In the genomic region with DNA sequence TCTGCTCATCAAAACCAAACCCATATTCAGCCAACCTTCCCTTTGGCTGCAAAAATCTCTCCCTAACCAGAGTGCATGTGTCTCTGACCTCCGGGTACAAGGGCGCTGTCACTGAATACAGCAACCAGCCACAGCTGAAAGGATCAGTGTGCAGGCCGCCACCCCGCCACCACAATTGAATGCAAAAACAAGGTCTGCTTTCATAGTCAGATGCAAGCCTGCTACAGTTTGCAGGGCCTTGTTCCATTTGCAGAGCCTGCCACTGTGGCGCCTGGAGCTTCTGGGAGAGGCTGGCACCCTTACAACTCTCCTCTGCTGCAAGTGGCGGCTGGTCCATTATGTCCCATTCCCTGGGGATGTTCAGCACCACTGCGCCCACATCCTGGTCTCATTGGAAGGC, we compare ENCODE assay signal across 16 cellular contexts. TPM values are rescaled to one million over a fixed set of nuclear protein-coding genes. Genes with fewer than 3 reads are reported as not detected.
DNase-seq lines count a peak whose midpoint lies in the region; FAIRE-seq and TF ChIP-seq lines count a peak whose summit lies in the region.
"Had no signal": no experiment of that assay in that cellular context is flagged by ENCODE, and none has a peak within 500 bp of the region (broad histone marks: within the 10 kb centered on the region; RNA-seq: fewer than 3 reads in every experiment).

No MANE protein-coding gene starts in this region.

- no peak overlapping the region for H4K8ac ChIP-seq in H1 (ENCODE audit: extremely low read depth, insufficient read depth, low read length)

- no peaks in the 10 kb centered on the region for H3K79me2 ChIP-seq in H1 (ENCODE audit: control insufficient read depth in 1 of 2, insufficient read depth in 2 of 2, low read length in 2 of 2)

- TF ChIP-seq RAD21 in H1 (IDR thresholded peaks at IDR 0.05 in 1 of 2, conservative IDR thresholded peaks at IDR 0.05 in 1 of 2; ENCODE audit: low read depth in 2 of 2, low read length in 2 of 2), result no peak

- H3K4me3 ChIP-seq in H1 (ENCODE audit: extremely low read depth in 1 of 4, insufficient read depth in 2 of 4, low read depth in 3 of 4, low read length in 4 of 4), result no peak overlapping the region
- H3K4me3 ChIP-seq: SJSA1, smooth muscle cell had no signal

- H3K14ac ChIP-seq in H1 (ENCODE audit: insufficient read length), result no peak overlapping the region

- H2BK12ac ChIP-seq in H1 (ENCODE audit: low read depth, low read length), result no peak overlapping the region

- H3K36me3 ChIP-seq in H1 (ENCODE audit: control insufficient read depth in 2 of 4, insufficient read depth in 4 of 4, low read length in 3 of 4), result no peaks in the 10 kb centered on the region
- H3K36me3 ChIP-seq: SJSA1 had no signal

- H2BK20ac ChIP-seq in H1 (ENCODE audit: low read length), result no peak overlapping the region

- no peak for TF ChIP-seq CTCF in H1 (IDR thresholded peaks at IDR 0.05; ENCODE audit: control extremely low read depth in 1 of 3, insufficient read depth in 1 of 3, low read depth in 1 of 3, low read length in 3 of 3)

- no peak overlapping the region for H4K5ac ChIP-seq in H1 (ENCODE audit: insufficient read length, low read depth, low read length)

- CTCF ChIA-PET in H1 (lab: Charles Lee; ENCODE audit: partially characterized antibody), result interaction anchor here (1.7 to 2.4 kb wide), 2 partner anchors 18 to 24 kb away, joined by 5 to 7 read pairs; no protein-coding TSS in a partner anchor

- no peak overlapping the region for H3K56ac ChIP-seq in H1 (replicated peaks; ENCODE audit: insufficient read length, low read depth, low read length)

- no peak overlapping the region for H2BK15ac ChIP-seq in H1 (ENCODE audit: low read length)

- no peak overlapping the region for H4K91ac ChIP-seq in H1 (replicated peaks; ENCODE audit: insufficient read length, low read length)

- no peaks in the 10 kb centered on the region for H3K27me3 ChIP-seq in H1 (replicated peaks in 1 of 4; ENCODE audit: control insufficient read depth in 3 of 4, extremely low read depth in 1 of 4, insufficient read depth in 3 of 4, low read length in 3 of 4)
- H3K27me3 ChIP-seq: SJSA1 had no signal

- H3K23ac ChIP-seq in H1 (ENCODE audit: insufficient read length), result no peak overlapping the region

- no peak overlapping the region for H3K4me2 ChIP-seq in H1 (ENCODE audit: insufficient read depth in 1 of 2, low read depth in 2 of 2, low read length in 2 of 2)
- H3K4me2 ChIP-seq: smooth muscle cell had no signal

- H3K27ac ChIP-seq in H1 (ENCODE audit: low read depth, low read length), result no peak overlapping the region
- H3K27ac ChIP-seq: SJSA1 had no signal

- 77% methylated on average over 7 of the region's 7 CpGs; no CpG with 5 or more reads in 1 of the 2 experiments for WGBS in H1 (ENCODE audit: extremely low coverage in 1 of 2, insufficient coverage in 1 of 2, insufficient read length in 1 of 2, insufficient replicate concordance in 2 of 2, low coverage in 1 of 2, low lambda C conversion rate in 2 of 2, missing lambda C conversion rate in 1 of 2), 2 experiments

- H3K9me3 ChIP-seq in H1 (ENCODE audit: insufficient read depth in 2 of 2, low read depth in 1 of 2, low read length in 1 of 2), result no peaks in the 10 kb centered on the region
- H3K9me3 ChIP-seq: SJSA1 had no signal

- no peak for TF ChIP-seq POLR2A in H1 (IDR thresholded peaks at IDR 0.05; ENCODE audit: control extremely low read depth in 1 of 2, low read depth in 2 of 2, low read length in 2 of 2)
- no peak for TF ChIP-seq POLR2A in GM12892 (IDR thresholded peaks at IDR 0.05; ENCODE audit: low read depth, low read length)

- H3K4ac ChIP-seq in H1 (replicated peaks; ENCODE audit: insufficient read length, low read depth, low read length), result no peak overlapping the region

- H2AFZ ChIP-seq in H1 (ENCODE audit: low read length), result 0 out of 2 replicates have a peak overlapping the region, but pooled peaks have one; percentile 39

- H3K9ac ChIP-seq in H1 (replicated peaks in 1 of 4; ENCODE audit: extremely low read depth in 1 of 4, low read depth in 3 of 4, low read length in 3 of 4), result no peak overlapping the region

- no peak overlapping the region for H2AK5ac ChIP-seq in H1 (ENCODE audit: low read depth, low read length)

- intact Hi-C loops in posterior cingulate gyrus (cut with DNase I), result no loop called here

- DNase-seq in NCI-H1105 (lab: John Stamatoyannopoulos, UW) (peak; percentile 84), NCI-H2171 treated with DMSO at 0.1 percent for 48 hours (lab: John Stamatoyannopoulos, UW) (peak; percentile 69), H1 (ENCODE audit: low read depth in 1 of 2, low spot score in 2 of 2) (no peak), posterior cingulate gyrus (peak; percentile 80 to 98 (median 86)), EL (no peak), DMS114 treated with DMSO at 0.1 percent for 48 hours (lab: John Stamatoyannopoulos, UW; ENCODE audit: unreplicated experiment) (no peak), GOT3 (lab: John Stamatoyannopoulos, UW) (no peak), GM12892 (ENCODE audit: insufficient read length) (no peak)
- DNase-seq: activated T-cell treated with anti-CD3 and anti-CD28 coated beads, Interleukin-2, amount 50 U/mL, for 48 hours; H7; Kasumi-1; mammary epithelial cell; trophoblast cell had no signal

- TF ChIP-seq EP300 in H1 (IDR thresholded peaks at IDR 0.05; ENCODE audit: borderline replicate concordance in 1 of 2, low read depth in 2 of 2, low read length in 2 of 2), result no peak

- H2BK120ac ChIP-seq in H1 (replicated peaks; ENCODE audit: low read depth, low read length), result no peak overlapping the region

- POLR2A ChIA-PET in H1 (lab: Charles Lee; ENCODE audit: partially characterized antibody), result no interaction called here

- H4K20me1 ChIP-seq in H1 (replicated peaks in 1 of 2; ENCODE audit: control insufficient read depth in 1 of 2, insufficient read depth in 2 of 2, low read length in 2 of 2), result no peaks in the 10 kb centered on the region

- FAIRE-seq in H1 (lab: Jason Lieb, UNC), result no peak
- FAIRE-seq in GM12892 (lab: Jason Lieb, UNC), result no peak
- FAIRE-seq: islet of Langerhans had no signal

- no peaks in the 10 kb centered on the region for H3K23me2 ChIP-seq in H1 (ENCODE audit: low read depth, low read length)

- H3K4me1 ChIP-seq in H1 (replicated peaks in 1 of 4; ENCODE audit: control insufficient read depth in 3 of 4, insufficient read depth in 4 of 4, low read length in 3 of 4), result peaks cover 0 to 3% (median 0%) of the 10 kb centered on the region in 4 experiments; a peak in 2 of 7 replicates
- H3K4me1 ChIP-seq: SJSA1 had no signal

- no peak overlapping the region for H2BK5ac ChIP-seq in H1 (ENCODE audit: low read depth, low read length)

- H3K18ac ChIP-seq in H1 (ENCODE audit: extremely low read depth, low read length), result no peak overlapping the region

- no peaks in the 10 kb centered on the region for H3K79me1 ChIP-seq in H1 (ENCODE audit: low read depth, low read length)

TF ChIP-seq in H1, 55 proteins besides CTCF, POLR2A, EP300 and RAD21:
- TF ChIP-seq TCF12 (IDR thresholded peaks at IDR 0.05; ENCODE audit: low read depth, low read length) (no peak), CBX5 (IDR thresholded peaks at IDR 0.05; ENCODE audit: low read depth, low read length) (no peak)

RNA-seq across cellular contexts. Expression of gene MDGA1, which starts 23.5 kb away (rescaled TPM):
- total RNA-seq in H1 (2021; fragmentation: NEBNext Ultra II Directional; extraction: Animal tissue kit (Norgen Biotek cat#: 25700)), result 0.61 and 0.74 TPM in 2 replicates
- polyA plus RNA-seq in H1 (2011; rRNA removed), result 0.74 and 2.3 TPM in 2 replicates
- 1.1 TPM for polyA plus RNA-seq in H1 (2011; cell fraction: cytosol; rRNA removed)
- 2.0 TPM for polyA plus RNA-seq in H1 (2011; cell fraction: nucleus; rRNA removed)
- 0.32 to 1.9 TPM (median 0.65 TPM) in 4 replicates for polyA plus RNA-seq in H1 (2012, experiment 1 of 2)
- 1.4 TPM for polyA plus RNA-seq in H1 (2012, experiment 2 of 2)
- polyA plus RNA-seq in H1 (2013, experiment 1 of 2), result 0.49 TPM
- polyA plus RNA-seq in H1 (2013, experiment 2 of 2), result 0.53 TPM
- polyA minus RNA-seq in H1 (2011; rRNA and poly(A)+ RNA removed), result 1.1 and 1.3 TPM in 2 replicates
- not detected for polyA minus RNA-seq in H1 (2011; cell fraction: cytosol; rRNA and poly(A)+ RNA removed)
- polyA minus RNA-seq in H1 (2011; cell fraction: nucleus; rRNA and poly(A)+ RNA removed), result 1.4 TPM
- 0.23 TPM for polyA plus RNA-seq in GM12892 (2012; ENCODE audit: missing spikeins)

Comparison
In these comparisons a context has a peak if more than half of its experiments do, and no peak if none do; other contexts are left out.
1. DNase-seq: peak in NCI-H1105 (single experiment), NCI-H2171 treated with DMSO at 0.1 percent for 48 hours (single experiment) and posterior cingulate gyrus (10 of 10); none in H1 (0 of 2), EL (single experiment), DMS114 treated with DMSO at 0.1 percent for 48 hours (single experiment), GOT3 (single experiment) and GM12892 (single experiment).